Comparison of ENCODE assay signal across 12 cellular contexts in genomic region chr11:44030276-44030932, GRCh38. TPM values are rescaled to one million over a fixed set of nuclear protein-coding genes. Genes with fewer than 3 reads are reported as not detected.
DNase-seq lines count a peak whose midpoint lies in the region; ATAC-seq and TF ChIP-seq lines count a peak whose summit lies in the region.
"Had no signal": no experiment of that assay in that cellular context is flagged by ENCODE, and none has a peak within 500 bp of the region (broad histone marks: within the 10 kb centered on the region; RNA-seq: fewer than 3 reads in every experiment).

No MANE protein-coding gene starts in this region.

- no peaks in the 10 kb centered on the region for H3K36me3 Mint-ChIP-seq in activated CD4-positive, alpha-beta T cell treated with anti-CD3 and anti-CD28 coated beads, Interleukin-2, amount 10 ng/mL, durations not matched to agents 24 days and 14 days (ENCODE audit: low read depth)
- no peaks in the 10 kb centered on the region for H3K36me3 Mint-ChIP-seq in nephron (ENCODE audit: low read depth)
- H3K36me3 Mint-ChIP-seq in stimulated activated memory B cell treated with anti-CD40 and anti-IgM and Interleukin-4, amounts not matched to agents 10 μg/mL and 1 μg/mL and 100 μg/mL, for 72 hours: no peaks in the 10 kb centered on the region

- H3K4me1 Mint-ChIP-seq in activated CD4-positive, alpha-beta T cell treated with anti-CD3 and anti-CD28 coated beads, Interleukin-2, amount 10 ng/mL, durations not matched to agents 24 days and 14 days: no peaks in the 10 kb centered on the region
- peaks cover 39% of the 10 kb centered on the region for H3K4me1 Mint-ChIP-seq in nephron
- no peaks in the 10 kb centered on the region for H3K4me1 Mint-ChIP-seq in stimulated activated memory B cell treated with anti-CD40 and anti-IgM and Interleukin-4, amounts not matched to agents 10 μg/mL and 1 μg/mL and 100 μg/mL, for 72 hours
- H3K4me1 Mint-ChIP-seq: activated B cell treated with CpG ODN at 0.5 μM for 24 hours had no signal

- H3K4me1 ChIP-seq in aorta (ENCODE audit: control insufficient read depth in 1 of 2, insufficient read depth in 2 of 2, low read length in 2 of 2): peaks cover 0 to 11% of the 10 kb centered on the region in 2 donors

- WGBS in aorta, 2 donors: 2 to 3% methylated on average over 5 of the region's 5 CpGs

- no peaks in the 10 kb centered on the region for H3K9me3 ChIP-seq in aorta (ENCODE audit: control insufficient read depth, low read length)

- no peaks in the 10 kb centered on the region for H3K9me3 Mint-ChIP-seq in activated CD4-positive, alpha-beta T cell treated with anti-CD3 and anti-CD28 coated beads, Interleukin-2, amount 10 ng/mL, durations not matched to agents 24 days and 14 days
- H3K9me3 Mint-ChIP-seq in nephron: peaks cover 13% of the 10 kb centered on the region
- H3K9me3 Mint-ChIP-seq in stimulated activated memory B cell treated with anti-CD40 and anti-IgM and Interleukin-4, amounts not matched to agents 10 μg/mL and 1 μg/mL and 100 μg/mL, for 72 hours: peaks cover 4% of the 10 kb centered on the region

- H3K27ac Mint-ChIP-seq in activated CD4-positive, alpha-beta T cell treated with anti-CD3 and anti-CD28 coated beads, Interleukin-2, amount 10 ng/mL, durations not matched to agents 24 days and 14 days: peak overlapping the region; percentile 27
- H3K27ac Mint-ChIP-seq in nephron: peak overlapping the region; percentile 86 to 96 (median 91)
- H3K27ac Mint-ChIP-seq in stimulated activated memory B cell treated with anti-CD40 and anti-IgM and Interleukin-4, amounts not matched to agents 10 μg/mL and 1 μg/mL and 100 μg/mL, for 72 hours: no peak overlapping the region
- H3K27ac Mint-ChIP-seq: activated B cell treated with CpG ODN at 0.5 μM for 24 hours had no signal

- H3K27me3 Mint-ChIP-seq in activated CD4-positive, alpha-beta T cell treated with anti-CD3 and anti-CD28 coated beads, Interleukin-2, amount 10 ng/mL, durations not matched to agents 24 days and 14 days: peaks cover 12% of the 10 kb centered on the region
- peaks cover 12% of the 10 kb centered on the region for H3K27me3 Mint-ChIP-seq in nephron (ENCODE audit: low read depth)
- H3K27me3 Mint-ChIP-seq in stimulated activated memory B cell treated with anti-CD40 and anti-IgM and Interleukin-4, amounts not matched to agents 10 μg/mL and 1 μg/mL and 100 μg/mL, for 72 hours: peaks cover 76% of the 10 kb centered on the region

- H3K4me3 ChIP-seq in fibroblast of pulmonary artery (replicated peaks; ENCODE audit: low read depth, low read length) (no peak overlapping the region), aorta (ENCODE audit: low read length in 2 of 2) (no peak overlapping the region)

- no peak for DNase-seq in activated CD4-positive, alpha-beta T cell treated with anti-CD3 and anti-CD28 coated beads, Interleukin-2, amount 10 ng/mL, durations not matched to agents 24 days and 14 days
- DNase-seq in activated CD4-positive, alpha-beta T cell treated with anti-CD3 and anti-CD28 coated beads for 1 hour: no peak
- DNase-seq in fibroblast of pulmonary artery (ENCODE audit: low read depth) (peak; percentile 96), aorta (peak; percentile 83 to 88), NCI-H526 (lab: John Stamatoyannopoulos, UW) (no peak)
- DNase-seq in activated naive CD4-positive, alpha-beta T cell treated with Interleukin-2 at 50 U/mL for 16 hours: no peak
- DNase-seq: activated B cell treated with CpG ODN at 0.5 μM for 24 hours; effector CD8-positive, alpha-beta T cell; trophoblast cell had no signal

- peak; percentile 85 for ATAC-seq in aorta (ENCODE audit: low FRiP score)
- no peak for ATAC-seq in stimulated activated memory B cell treated with anti-CD40 and anti-IgM and Interleukin-4, amounts not matched to agents 10 μg/mL and 1 μg/mL and 100 μg/mL, for 72 hours

- no peak overlapping the region for H3K4me3 Mint-ChIP-seq in activated CD4-positive, alpha-beta T cell treated with anti-CD3 and anti-CD28 coated beads, Interleukin-2, amount 10 ng/mL, durations not matched to agents 24 days and 14 days
- H3K4me3 Mint-ChIP-seq in nephron: peak overlapping the region in 1 of 3 experiments; percentile 48
- no peak overlapping the region for H3K4me3 Mint-ChIP-seq in stimulated activated memory B cell treated with anti-CD40 and anti-IgM and Interleukin-4, amounts not matched to agents 10 μg/mL and 1 μg/mL and 100 μg/mL, for 72 hours
- H3K4me3 Mint-ChIP-seq: activated B cell treated with CpG ODN at 0.5 μM for 24 hours had no signal

- no peaks in the 10 kb centered on the region for H3K36me3 ChIP-seq in aorta (ENCODE audit: control insufficient read depth in 1 of 2, insufficient read depth in 2 of 2, low read length in 1 of 2)

- H3K27me3 ChIP-seq in aorta (ENCODE audit: control insufficient read depth in 1 of 2, insufficient read depth in 2 of 2, low read length in 1 of 2): no peaks in the 10 kb centered on the region

- no peak for TF ChIP-seq CTCF in fibroblast of pulmonary artery (IDR thresholded peaks at IDR 0.05; ENCODE audit: low read length, missing control alignments)
- TF ChIP-seq CTCF in nephron (IDR thresholded peaks at IDR 0.05; ENCODE audit: unreplicated experiment in 3 of 3): no peak

- H3K27ac ChIP-seq in aorta (ENCODE audit: low read depth in 1 of 2, low read length in 2 of 2): peak overlapping the region; percentile 98 to 100

- intact Hi-C loops in activated CD4-positive, alpha-beta T cell treated with anti-CD3 and anti-CD28 coated beads, Interleukin-2, amount 10 ng/mL, durations not matched to agents 24 days and 14 days (cut with micrococcal nuclease): no loop called here
- intact Hi-C loops in aorta (cut with DNase I): loop anchor here (2.0 to 10.0 kb wide), 2 partner anchors 14 to 46 kb away; no protein-coding TSS in a partner anchor

RNA-seq across cellular contexts. Expression of gene ACCSL, which starts 17.4 kb away (rescaled TPM):
- not detected in 2 replicates for total RNA-seq in activated CD4-positive, alpha-beta T cell treated with anti-CD3 and anti-CD28 coated beads, Interleukin-2, amount 10 ng/mL, durations not matched to agents 24 days and 14 days
- total RNA-seq in aorta: not detected
- polyA plus RNA-seq in aorta: not detected
- total RNA-seq: activated B cell treated with CpG ODN at 0.5 μM for 24 hours had no signal
- polyA plus RNA-seq: AG04450 had no signal

RNA-seq across cellular contexts. Expression of gene ACCS, which starts 35.7 kb away (rescaled TPM):
- 19.7 and 21.7 TPM in 2 replicates for total RNA-seq in activated CD4-positive, alpha-beta T cell treated with anti-CD3 and anti-CD28 coated beads, Interleukin-2, amount 10 ng/mL, durations not matched to agents 24 days and 14 days
- total RNA-seq in aorta: 10 to 100 TPM; 31.7 to 88.9 TPM
- polyA plus RNA-seq in aorta: 10 to 100 TPM in 1 of 2 donors, 1 to 10 TPM in 1; 8.8 to 92.5 TPM

Comparison
In these comparisons a context has a peak if more than half of its experiments do, and no peak if none do; other contexts are left out.
1. DNase-seq: peak in fibroblast of pulmonary artery (single experiment) and aorta (2 of 2); none in activated CD4-positive, alpha-beta T cell treated with anti-CD3 and anti-CD28 coated beads, Interleukin-2, amount 10 ng/mL, durations not matched to agents 24 days and 14 days (single experiment), activated CD4-positive, alpha-beta T cell treated with anti-CD3 and anti-CD28 coated beads for 1 hour (single experiment), NCI-H526 (0 of 2) and activated naive CD4-positive, alpha-beta T cell treated with Interleukin-2 at 50 U/mL for 16 hours (single experiment).